ENCODE assay signal across 10 cellular contexts in the genomic region with DNA sequence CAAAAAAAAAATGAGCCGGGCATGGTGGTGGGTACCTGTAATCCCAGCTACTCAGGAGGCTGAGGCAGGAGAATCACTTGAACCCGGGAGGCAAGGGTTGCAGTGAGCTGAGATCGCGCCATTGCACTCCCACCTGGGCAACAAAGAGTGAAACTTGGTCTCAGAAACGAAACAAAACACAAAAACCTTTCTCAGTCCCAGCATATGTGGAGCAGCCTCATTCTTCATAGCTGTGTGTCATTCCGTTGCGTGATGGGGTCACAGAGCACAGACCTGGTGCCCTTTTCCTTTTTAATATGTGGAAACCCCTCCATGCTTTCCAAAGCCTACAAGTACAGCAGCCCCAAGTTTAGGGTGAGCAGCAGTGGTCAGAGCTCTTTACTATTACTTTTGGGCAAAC. TPM values are rescaled to one million over a fixed set of nuclear protein-coding genes. Genes with fewer than 3 reads are reported as not detected.
DNase-seq lines count a peak whose midpoint lies in the region; ATAC-seq, FAIRE-seq and TF ChIP-seq lines count a peak whose summit lies in the region.
"Had no signal": no experiment of that assay in that cellular context is flagged by ENCODE, and none has a peak within 500 bp of the region (broad histone marks: within the 10 kb centered on the region; RNA-seq: fewer than 3 reads in every experiment).

No MANE protein-coding gene starts in this region.

- peak overlapping the region; percentile 99 for H3K27ac Mint-ChIP-seq in central memory CD8-positive, alpha-beta T cell (ENCODE audit: low read depth)

- FAIRE-seq in HepG2 (lab: Jason Lieb, UNC), result no peak

- peaks cover 36% of the 10 kb centered on the region for H3K4me1 ChIP-seq in HepG2 (ENCODE audit: insufficient read depth, low read length)
- peaks cover 5 to 16% (median 12%) of the 10 kb centered on the region in 5 donors for H3K4me1 ChIP-seq in subcutaneous abdominal adipose tissue (ENCODE audit: control insufficient read depth in 5 of 5, insufficient read depth in 5 of 5, low read length in 5 of 5)

- 83% methylated on average over 7 of the region's 7 CpGs for WGBS in HepG2 (ENCODE audit: low lambda C conversion rate)

- H3K9ac ChIP-seq in HepG2 (ENCODE audit: insufficient read depth, low read depth, low read length), result peak overlapping the region; percentile 73
- H3K9ac ChIP-seq in subcutaneous abdominal adipose tissue (ENCODE audit: low read length in 5 of 5), result peak overlapping the region; percentile 65 to 84 (median 75)

- DNase-seq in MG63 (no peak), HepG2 (ENCODE audit: low spot score) (no peak), occipital lobe (lab: John Stamatoyannopoulos, UW) (no peak), amygdala (lab: John Stamatoyannopoulos, UW) (no peak), NCI-H69 (lab: John Stamatoyannopoulos, UW) (no peak)
- no peak for DNase-seq in central memory CD8-positive, alpha-beta T cell (ENCODE audit: low spot score in 2 of 2)
- DNase-seq: SIG-M5 had no signal

- no peak for TF ChIP-seq CTCF in HepG2 (CRISPR knock-in tag; IDR thresholded peaks at IDR 0.05)

- in situ Hi-C loops in HepG2 (cut with HindIII; ENCODE audit: extremely low pct_ligation_motif_present, low pct_unique_long_range_greater_than_20kb), result no loop called here

- H3K27me3 Mint-ChIP-seq in central memory CD8-positive, alpha-beta T cell, result no peaks in the 10 kb centered on the region

- no peak for TF ChIP-seq POLR2A in HepG2 (IDR thresholded peaks at IDR 0.05; ENCODE audit: insufficient read depth in 1 of 2, low read depth in 2 of 2, low read length in 2 of 2)

- TF ChIP-seq EP300 in HepG2 (IDR thresholded peaks at IDR 0.05; ENCODE audit: low read depth in 2 of 2, low read length in 2 of 2) (no peak), HepG2 (CRISPR knock-in tag; IDR thresholded peaks at IDR 0.05; ENCODE audit: borderline replicate concordance) (no peak)

- CTCF ChIA-PET in HepG2 (lab: Yijun Ruan, JAX; ENCODE audit: low intra/inter-chr PET ratio, low total read pairs), result no interaction called here

- peaks cover 15% of the 10 kb centered on the region for H3K4me1 Mint-ChIP-seq in central memory CD8-positive, alpha-beta T cell

- H3K4me2 ChIP-seq in HepG2 (ENCODE audit: low read depth, low read length), result peak overlapping the region; percentile 82

- H3K9me3 Mint-ChIP-seq in central memory CD8-positive, alpha-beta T cell, result no peaks in the 10 kb centered on the region

- POLR2A ChIA-PET in HepG2 (lab: Yijun Ruan, JAX), result interaction anchor here (0.6 to 2.8 kb wide), 5 partner anchors 14 to 305 kb away, joined by 3 to 33 read pairs (median 7); partner anchors contain the start of genes PEX26 and USP18

- peak overlapping the region; percentile 87 for H3K4me3 Mint-ChIP-seq in central memory CD8-positive, alpha-beta T cell

- H4K20me1 ChIP-seq in HepG2 (ENCODE audit: insufficient read depth, low read length), result no peaks in the 10 kb centered on the region

- peaks cover 33% of the 10 kb centered on the region for H3K36me3 Mint-ChIP-seq in central memory CD8-positive, alpha-beta T cell (ENCODE audit: insufficient read depth)

- H2AFZ ChIP-seq in HepG2 (ENCODE audit: low read length), result no peak overlapping the region

- H3K27me3 ChIP-seq in MG63 (no peaks in the 10 kb centered on the region), HepG2 (ENCODE audit: control insufficient read depth in 1 of 2, insufficient read depth in 2 of 2, low read length in 2 of 2) (no peaks in the 10 kb centered on the region), subcutaneous abdominal adipose tissue (ENCODE audit: control insufficient read depth in 5 of 5, insufficient read depth in 4 of 5, low read length in 5 of 5) (no peaks in the 10 kb centered on the region)
- H3K27me3 ChIP-seq: neutrophil had no signal

- TF ChIP-seq RAD21 in HepG2 (CRISPR knock-in tag; IDR thresholded peaks at IDR 0.05), result no peak

- H3K4me3 ChIP-seq in MG63, result peak overlapping the region; percentile 29
- H3K4me3 ChIP-seq in HepG2 (replicated peaks in 1 of 3; ENCODE audit: insufficient read depth in 1 of 3, low read depth in 2 of 3, low read length in 3 of 3), result peak overlapping the region; percentile 44 to 65 (median 56); a peak in 5 of 6 replicates
- peak overlapping the region; percentile 50 to 69 (median 61) for H3K4me3 ChIP-seq in subcutaneous abdominal adipose tissue (ENCODE audit: low read depth in 1 of 5, low read length in 5 of 5)

- intact Hi-C loops in HepG2 (cut with micrococcal nuclease; ENCODE audit: unreplicated experiment), result no loop called here

- ATAC-seq in central memory CD8-positive, alpha-beta T cell (replicated peaks; ENCODE audit: extremely low read depth, poor library complexity, severe bottlenecking), result peak; percentile 30
- ATAC-seq in HepG2, result peak; percentile 37; the same call in 1 of the 3 replicates
- no peak for ATAC-seq in HG02642 (IDR thresholded peaks at IDR 0.05; ENCODE audit: poor library complexity, unreplicated experiment)

- no peaks in the 10 kb centered on the region for H3K9me3 ChIP-seq in MG63
- no peaks in the 10 kb centered on the region for H3K9me3 ChIP-seq in HepG2 (ENCODE audit: low read length)
- H3K9me3 ChIP-seq in subcutaneous abdominal adipose tissue (ENCODE audit: control insufficient read depth in 5 of 5, low read length in 5 of 5), result no peaks in the 10 kb centered on the region
- H3K9me3 ChIP-seq: neutrophil had no signal

- H3K79me2 ChIP-seq in HepG2 (ENCODE audit: insufficient read depth, low read length), result no peaks in the 10 kb centered on the region

- H3K27ac ChIP-seq in HepG2 (ENCODE audit: extremely low read length, insufficient read depth, low read length) (peak overlapping the region; percentile 92), subcutaneous abdominal adipose tissue (ENCODE audit: low read depth, low read length) (peak overlapping the region; percentile 86)
- H3K27ac ChIP-seq: neutrophil had no signal

- peaks cover 28% of the 10 kb centered on the region for H3K36me3 ChIP-seq in MG63
- H3K36me3 ChIP-seq in HepG2 (replicated peaks in 1 of 2; ENCODE audit: control insufficient read depth in 1 of 2, insufficient read depth in 2 of 2, low read length in 2 of 2), result peaks cover 9 to 17% of the 10 kb centered on the region in 2 experiments; a peak in 4 of 5 replicates
- peaks cover 0 to 31% (median 28%) of the 10 kb centered on the region in 5 donors for H3K36me3 ChIP-seq in subcutaneous abdominal adipose tissue (ENCODE audit: control insufficient read depth in 5 of 5, insufficient read depth in 5 of 5, low read length in 5 of 5)

- BruUV-seq in HepG2 (replicated peaks; lab: Mats Ljungman, UMichigan), result TSS peak; percentile 93

RNA-seq across cellular contexts. Expression of gene PEX26, which starts 13.7 kb away (rescaled TPM):
- 10.5 and 13.5 TPM in 2 replicates for total RNA-seq in MG63 (2014; rRNA removed; shearing (Covaris generic); ENCODE audit: low replicate concordance)
- 25.1 and 30.6 TPM in 2 replicates for total RNA-seq in HepG2 (2016; rRNA removed; fragmentation: Illumina TruSeq; extraction: Trizol)
- 3.6 and 6.1 TPM in 2 replicates for total RNA-seq in HepG2 (2016; cell fraction: cytosol; rRNA removed; fragmentation: Illumina TruSeq; extraction: Trizol; ENCODE audit: low read depth)
- 26.6 and 27.5 TPM in 2 replicates for total RNA-seq in HepG2 (2016; cell fraction: insoluble cytoplasmic fraction; rRNA removed; fragmentation: Illumina TruSeq; extraction: Trizol)
- 23.5 and 27.1 TPM in 2 replicates for total RNA-seq in HepG2 (2016; cell fraction: membrane; rRNA removed; fragmentation: Illumina TruSeq; extraction: Trizol)
- total RNA-seq in HepG2 (2016; cell fraction: nucleus; rRNA removed; fragmentation: Illumina TruSeq; extraction: Trizol), result 13.8 and 17.8 TPM in 2 replicates
- 10.6 and 15.4 TPM in 2 replicates for polyA plus RNA-seq in HepG2 (2011; rRNA removed)
- 12.4 and 12.5 TPM in 2 replicates for polyA plus RNA-seq in HepG2 (2011; cell fraction: cytosol; rRNA removed)
- polyA plus RNA-seq in HepG2 (2011; cell fraction: nucleus; rRNA removed), result 13.5 and 14.8 TPM in 2 replicates
- polyA plus RNA-seq in HepG2 (2012), result 13.4 and 14.4 TPM in 2 replicates
- 4.6 and 6.3 TPM in 2 replicates for polyA plus RNA-seq in HepG2 (2016; cell fraction: cytosol; fragmentation: Illumina TruSeq; extraction: Trizol; ENCODE audit: low read depth)
- 25.9 and 26.3 TPM in 2 replicates for polyA plus RNA-seq in HepG2 (2016; cell fraction: insoluble cytoplasmic fraction; fragmentation: Illumina TruSeq; extraction: Trizol; ENCODE audit: low read depth)
- 15.8 and 17.3 TPM in 2 replicates for polyA plus RNA-seq in HepG2 (2016; cell fraction: membrane; fragmentation: Illumina TruSeq; extraction: Trizol; ENCODE audit: low read depth)
- polyA plus RNA-seq in HepG2 (2016; cell fraction: nucleus; fragmentation: Illumina TruSeq; extraction: Trizol; ENCODE audit: insufficient read depth, low read depth), result 17.9 and 18.6 TPM in 2 replicates
- 35.9 and 42.8 TPM in 2 replicates for polyA minus RNA-seq in HepG2 (2011; rRNA and poly(A)+ RNA removed; ENCODE audit: low replicate concordance)
- 9.6 and 11.4 TPM in 2 replicates for polyA minus RNA-seq in HepG2 (2011; cell fraction: cytosol; rRNA and poly(A)+ RNA removed)
- 11.6 and 14.2 TPM in 2 replicates for polyA minus RNA-seq in HepG2 (2011; cell fraction: nucleus; rRNA and poly(A)+ RNA removed)
- total RNA-seq in occipital lobe, result 15.6 TPM

RNA-seq across cellular contexts. Expression of gene TUBA8, which starts 19.1 kb away (rescaled TPM):
- total RNA-seq in MG63 (2014; rRNA removed; shearing (Covaris generic); ENCODE audit: low replicate concordance), result 0.46 and 3.8 TPM in 2 replicates
- 0.17 and 0.35 TPM in 2 replicates for total RNA-seq in HepG2 (2016; rRNA removed; fragmentation: Illumina TruSeq; extraction: Trizol)
- total RNA-seq in HepG2 (2016; cell fraction: cytosol; rRNA removed; fragmentation: Illumina TruSeq; extraction: Trizol; ENCODE audit: low read depth), result 0.62 and 0.91 TPM in 2 replicates
- 0.09 and 0.39 TPM in 2 replicates for total RNA-seq in HepG2 (2016; cell fraction: insoluble cytoplasmic fraction; rRNA removed; fragmentation: Illumina TruSeq; extraction: Trizol)
- total RNA-seq in HepG2 (2016; cell fraction: membrane; rRNA removed; fragmentation: Illumina TruSeq; extraction: Trizol), result 0.62 and 0.79 TPM in 2 replicates
- total RNA-seq in HepG2 (2016; cell fraction: nucleus; rRNA removed; fragmentation: Illumina TruSeq; extraction: Trizol), result 0.34 and 0.53 TPM in 2 replicates
- polyA plus RNA-seq in HepG2 (2011; rRNA removed), result 0.69 and 0.80 TPM in 2 replicates
- 0.56 and 0.67 TPM in 2 replicates for polyA plus RNA-seq in HepG2 (2011; cell fraction: cytosol; rRNA removed)
- 1.7 and 1.8 TPM in 2 replicates for polyA plus RNA-seq in HepG2 (2011; cell fraction: nucleus; rRNA removed)
- polyA plus RNA-seq in HepG2 (2012), result 0.86 and 1.1 TPM in 2 replicates
- polyA plus RNA-seq in HepG2 (2016; cell fraction: cytosol; fragmentation: Illumina TruSeq; extraction: Trizol; ENCODE audit: low read depth), result 0.73 and 0.76 TPM in 2 replicates
- polyA plus RNA-seq in HepG2 (2016; cell fraction: insoluble cytoplasmic fraction; fragmentation: Illumina TruSeq; extraction: Trizol; ENCODE audit: low read depth), result 0.26 and 0.31 TPM in 2 replicates
- polyA plus RNA-seq in HepG2 (2016; cell fraction: membrane; fragmentation: Illumina TruSeq; extraction: Trizol; ENCODE audit: low read depth), result 0.96 and 1.0 TPM in 2 replicates
- polyA plus RNA-seq in HepG2 (2016; cell fraction: nucleus; fragmentation: Illumina TruSeq; extraction: Trizol; ENCODE audit: insufficient read depth, low read depth), result 0.85 and 1.3 TPM in 2 replicates
- polyA minus RNA-seq in HepG2 (2011; rRNA and poly(A)+ RNA removed; ENCODE audit: low replicate concordance), result 0.52 and 4.5 TPM in 2 replicates
- not detected in 2 replicates for polyA minus RNA-seq in HepG2 (2011; cell fraction: cytosol; rRNA and poly(A)+ RNA removed)
- 0.50 and 0.90 TPM in 2 replicates for polyA minus RNA-seq in HepG2 (2011; cell fraction: nucleus; rRNA and poly(A)+ RNA removed)
- 0.94 TPM for total RNA-seq in occipital lobe

RNA-seq across cellular contexts. Expression of gene USP18, which starts 58.5 kb away (rescaled TPM):
- total RNA-seq in MG63 (2014; rRNA removed; shearing (Covaris generic); ENCODE audit: low replicate concordance), result 3.9 and 6.5 TPM in 2 replicates
- total RNA-seq in HepG2 (2016; rRNA removed; fragmentation: Illumina TruSeq; extraction: Trizol), result 32.1 and 41.5 TPM in 2 replicates
- 14.5 and 16.4 TPM in 2 replicates for total RNA-seq in HepG2 (2016; cell fraction: cytosol; rRNA removed; fragmentation: Illumina TruSeq; extraction: Trizol; ENCODE audit: low read depth)
- total RNA-seq in HepG2 (2016; cell fraction: insoluble cytoplasmic fraction; rRNA removed; fragmentation: Illumina TruSeq; extraction: Trizol), result 32.5 and 37.7 TPM in 2 replicates
- 29.9 and 37.7 TPM in 2 replicates for total RNA-seq in HepG2 (2016; cell fraction: membrane; rRNA removed; fragmentation: Illumina TruSeq; extraction: Trizol)
- total RNA-seq in HepG2 (2016; cell fraction: nucleus; rRNA removed; fragmentation: Illumina TruSeq; extraction: Trizol), result 12.8 and 15.8 TPM in 2 replicates
- 25.6 and 26.3 TPM in 2 replicates for polyA plus RNA-seq in HepG2 (2011; rRNA removed)
- 24.2 and 27.8 TPM in 2 replicates for polyA plus RNA-seq in HepG2 (2011; cell fraction: cytosol; rRNA removed)
- polyA plus RNA-seq in HepG2 (2011; cell fraction: nucleus; rRNA removed), result 15.2 and 21.0 TPM in 2 replicates
- polyA plus RNA-seq in HepG2 (2012), result 22.4 and 23.6 TPM in 2 replicates
- polyA plus RNA-seq in HepG2 (2016; cell fraction: cytosol; fragmentation: Illumina TruSeq; extraction: Trizol; ENCODE audit: low read depth), result 10.5 and 15.8 TPM in 2 replicates
- polyA plus RNA-seq in HepG2 (2016; cell fraction: insoluble cytoplasmic fraction; fragmentation: Illumina TruSeq; extraction: Trizol; ENCODE audit: low read depth), result 32.8 and 34.6 TPM in 2 replicates
- polyA plus RNA-seq in HepG2 (2016; cell fraction: membrane; fragmentation: Illumina TruSeq; extraction: Trizol; ENCODE audit: low read depth), result 19.7 and 26.1 TPM in 2 replicates
- 22.7 and 24.5 TPM in 2 replicates for polyA plus RNA-seq in HepG2 (2016; cell fraction: nucleus; fragmentation: Illumina TruSeq; extraction: Trizol; ENCODE audit: insufficient read depth, low read depth)
- polyA minus RNA-seq in HepG2 (2011; rRNA and poly(A)+ RNA removed; ENCODE audit: low replicate concordance), result 4.3 and 19.3 TPM in 2 replicates
- polyA minus RNA-seq in HepG2 (2011; cell fraction: cytosol; rRNA and poly(A)+ RNA removed), result 9.7 and 11.2 TPM in 2 replicates
- 6.1 and 8.6 TPM in 2 replicates for polyA minus RNA-seq in HepG2 (2011; cell fraction: nucleus; rRNA and poly(A)+ RNA removed)
- total RNA-seq in occipital lobe, result 2.5 TPM
